In the genomic region with DNA sequence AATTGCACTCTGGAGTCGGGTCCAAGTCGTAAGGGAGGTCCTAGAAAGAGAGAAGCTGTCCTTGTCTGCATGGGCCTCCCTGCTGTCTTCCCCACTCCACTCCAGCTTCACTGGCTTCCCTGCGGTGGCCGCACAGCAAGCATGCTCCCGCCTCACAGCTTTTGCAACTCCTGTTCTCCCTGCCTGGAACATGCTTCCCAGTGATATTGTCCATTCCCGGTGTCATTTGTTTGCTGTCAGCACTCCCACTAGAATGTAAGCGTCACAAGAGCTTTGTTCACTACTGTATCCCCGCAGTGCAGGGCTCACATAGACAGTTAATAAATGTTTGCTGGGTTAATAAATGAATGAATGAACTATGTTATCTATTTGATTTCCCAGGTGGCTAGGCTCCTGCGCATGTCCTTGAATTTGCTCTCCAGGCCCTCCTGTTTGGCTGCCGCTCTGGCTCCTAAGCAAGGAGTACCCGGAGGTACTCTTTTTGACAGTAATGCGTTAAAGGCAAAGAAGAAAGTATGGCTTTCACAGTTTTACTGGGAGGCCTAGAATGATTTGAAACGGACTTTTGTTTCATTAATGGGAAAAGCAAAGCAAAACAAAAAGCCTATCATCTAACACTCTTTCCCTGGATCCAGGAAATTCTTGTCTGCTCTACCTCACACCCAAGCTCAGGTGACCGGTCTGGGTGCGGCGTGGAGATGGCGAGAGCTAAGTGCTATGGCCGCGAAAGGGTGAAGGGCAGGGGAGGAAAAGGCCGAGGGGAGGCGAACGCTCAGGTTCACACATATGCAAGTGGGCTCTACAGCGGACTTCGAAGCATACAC, we compare ENCODE assay signal across 1 cellular context.
TF ChIP-seq lines count a peak whose summit lies in the region.

No MANE protein-coding gene starts in this region.

TF ChIP-seq in IMR-90, 13 proteins besides CTCF, POLR2A, EP300 and RAD21 (continued from another document):
- TF ChIP-seq MXI1 (IDR thresholded peaks at IDR 0.05; ENCODE audit: borderline replicate concordance, low read depth, low read length), result no peak
- TF ChIP-seq RFX5 (IDR thresholded peaks at IDR 0.05; ENCODE audit: low read depth, low read length), result no peak
- TF ChIP-seq, protein P1, sequence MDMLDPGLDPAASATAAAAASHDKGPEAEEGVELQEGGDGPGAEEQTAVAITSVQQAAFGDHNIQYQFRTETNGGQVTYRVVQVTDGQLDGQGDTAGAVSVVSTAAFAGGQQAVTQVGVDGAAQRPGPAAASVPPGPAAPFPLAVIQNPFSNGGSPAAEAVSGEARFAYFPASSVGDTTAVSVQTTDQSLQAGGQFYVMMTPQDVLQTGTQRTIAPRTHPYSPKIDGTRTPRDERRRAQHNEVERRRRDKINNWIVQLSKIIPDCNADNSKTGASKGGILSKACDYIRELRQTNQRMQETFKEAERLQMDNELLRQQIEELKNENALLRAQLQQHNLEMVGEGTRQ (IDR thresholded peaks at IDR 0.05; ENCODE audit: low read depth, low read length), result no peak
- no peak for TF ChIP-seq MAFK (IDR thresholded peaks at IDR 0.05; ENCODE audit: low read depth, low read length)
- TF ChIP-seq FOS (IDR thresholded peaks at IDR 0.05; ENCODE audit: low read depth, low read length), result no peak
- no peak for TF ChIP-seq MAZ (IDR thresholded peaks at IDR 0.05; ENCODE audit: borderline replicate concordance, low read depth, low read length)
- TF ChIP-seq NFE2L2 (IDR thresholded peaks at IDR 0.05; ENCODE audit: low read depth, low read length), result no peak
- TF ChIP-seq, protein P2, sequence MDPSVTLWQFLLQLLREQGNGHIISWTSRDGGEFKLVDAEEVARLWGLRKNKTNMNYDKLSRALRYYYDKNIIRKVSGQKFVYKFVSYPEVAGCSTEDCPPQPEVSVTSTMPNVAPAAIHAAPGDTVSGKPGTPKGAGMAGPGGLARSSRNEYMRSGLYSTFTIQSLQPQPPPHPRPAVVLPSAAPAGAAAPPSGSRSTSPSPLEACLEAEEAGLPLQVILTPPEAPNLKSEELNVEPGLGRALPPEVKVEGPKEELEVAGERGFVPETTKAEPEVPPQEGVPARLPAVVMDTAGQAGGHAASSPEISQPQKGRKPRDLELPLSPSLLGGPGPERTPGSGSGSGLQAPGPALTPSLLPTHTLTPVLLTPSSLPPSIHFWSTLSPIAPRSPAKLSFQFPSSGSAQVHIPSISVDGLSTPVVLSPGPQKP (IDR thresholded peaks at IDR 0.05; ENCODE audit: borderline replicate concordance, low read depth, low read length), result no peak
